In the genomic region with DNA sequence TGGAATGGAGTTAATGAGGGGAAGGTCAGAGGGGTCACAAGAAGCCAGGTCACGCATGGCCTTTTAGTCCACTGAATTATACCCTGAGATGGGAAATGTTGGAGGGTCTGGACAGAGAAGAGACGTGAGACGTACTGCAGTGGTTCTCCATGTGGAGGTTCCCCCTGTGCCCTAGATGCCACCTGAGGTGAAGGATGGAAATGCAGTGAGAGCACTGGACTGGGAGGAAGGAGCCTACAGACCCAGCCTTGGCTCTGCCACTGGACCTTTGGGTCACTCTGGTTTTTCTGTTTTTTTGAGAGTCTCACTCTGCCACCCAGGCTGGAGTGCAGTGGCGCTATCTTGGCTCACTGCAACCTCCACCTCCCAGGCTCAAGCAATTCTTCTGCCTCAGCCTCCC, we compare ENCODE assay signal across 1 cellular context.
TF ChIP-seq lines count a peak whose summit lies in the region.

No MANE protein-coding gene starts in this region.

TF ChIP-seq in IMR-90, 13 proteins besides CTCF, POLR2A, EP300 and RAD21:
- TF ChIP-seq CHD1 (IDR thresholded peaks at IDR 0.05; ENCODE audit: low read depth, low read length) (no peak), BHLHE40 (IDR thresholded peaks at IDR 0.05; ENCODE audit: low read depth, low read length) (no peak)
TF ChIP-seq in IMR-90: peak in this region for 0.
